In the genomic region with DNA sequence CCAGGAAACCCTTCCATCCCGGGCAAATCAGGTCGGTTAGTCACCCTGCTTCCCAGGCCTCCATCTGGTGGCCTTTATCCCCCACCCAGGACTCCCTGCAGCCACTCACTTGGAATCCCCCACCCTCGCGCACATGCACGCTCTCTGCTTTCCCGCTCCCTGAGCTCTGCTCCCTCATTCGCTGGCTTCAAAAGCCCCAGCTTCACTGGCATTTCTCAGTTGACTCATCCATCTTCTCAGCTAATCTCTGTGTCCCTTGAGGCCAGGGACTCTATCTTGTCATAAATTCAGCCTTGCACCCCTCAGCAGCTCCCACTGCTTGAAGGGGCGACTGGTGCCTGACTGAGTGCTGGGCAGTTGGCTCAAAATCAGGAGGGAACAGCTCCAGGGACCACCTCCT, we compare ENCODE assay signal across 1 cellular context.
TF ChIP-seq lines count a peak whose summit lies in the region.

No MANE protein-coding gene starts in this region.

TF ChIP-seq in HepG2, 621 proteins besides CTCF, POLR2A, EP300 and RAD21:
- TF ChIP-seq MAF1 (CRISPR knock-in tag; IDR thresholded peaks at IDR 0.05; ENCODE audit: borderline replicate concordance) (no peak), NR2F1 (CRISPR knock-in tag; IDR thresholded peaks at IDR 0.05) (no peak)
- TF ChIP-seq, protein P1, sequence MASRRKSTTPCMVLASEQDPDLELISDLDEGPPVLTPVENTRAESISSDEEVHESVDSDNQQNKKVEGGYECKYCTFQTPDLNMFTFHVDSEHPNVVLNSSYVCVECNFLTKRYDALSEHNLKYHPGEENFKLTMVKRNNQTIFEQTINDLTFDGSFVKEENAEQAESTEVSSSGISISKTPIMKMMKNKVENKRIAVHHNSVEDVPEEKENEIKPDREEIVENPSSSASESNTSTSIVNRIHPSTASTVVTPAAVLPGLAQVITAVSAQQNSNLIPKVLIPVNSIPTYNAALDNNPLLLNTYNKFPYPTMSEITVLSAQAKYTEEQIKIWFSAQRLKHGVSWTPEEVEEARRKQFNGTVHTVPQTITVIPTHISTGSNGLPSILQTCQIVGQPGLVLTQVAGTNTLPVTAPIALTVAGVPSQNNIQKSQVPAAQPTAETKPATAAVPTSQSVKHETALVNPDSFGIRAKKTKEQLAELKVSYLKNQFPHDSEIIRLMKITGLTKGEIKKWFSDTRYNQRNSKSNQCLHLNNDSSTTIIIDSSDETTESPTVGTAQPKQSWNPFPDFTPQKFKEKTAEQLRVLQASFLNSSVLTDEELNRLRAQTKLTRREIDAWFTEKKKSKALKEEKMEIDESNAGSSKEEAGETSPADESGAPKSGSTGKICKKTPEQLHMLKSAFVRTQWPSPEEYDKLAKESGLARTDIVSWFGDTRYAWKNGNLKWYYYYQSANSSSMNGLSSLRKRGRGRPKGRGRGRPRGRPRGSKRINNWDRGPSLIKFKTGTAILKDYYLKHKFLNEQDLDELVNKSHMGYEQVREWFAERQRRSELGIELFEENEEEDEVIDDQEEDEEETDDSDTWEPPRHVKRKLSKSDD (CRISPR knock-in tag; IDR thresholded peaks at IDR 0.05; ENCODE audit: low read depth) = no peak
- TF ChIP-seq, protein P2, sequence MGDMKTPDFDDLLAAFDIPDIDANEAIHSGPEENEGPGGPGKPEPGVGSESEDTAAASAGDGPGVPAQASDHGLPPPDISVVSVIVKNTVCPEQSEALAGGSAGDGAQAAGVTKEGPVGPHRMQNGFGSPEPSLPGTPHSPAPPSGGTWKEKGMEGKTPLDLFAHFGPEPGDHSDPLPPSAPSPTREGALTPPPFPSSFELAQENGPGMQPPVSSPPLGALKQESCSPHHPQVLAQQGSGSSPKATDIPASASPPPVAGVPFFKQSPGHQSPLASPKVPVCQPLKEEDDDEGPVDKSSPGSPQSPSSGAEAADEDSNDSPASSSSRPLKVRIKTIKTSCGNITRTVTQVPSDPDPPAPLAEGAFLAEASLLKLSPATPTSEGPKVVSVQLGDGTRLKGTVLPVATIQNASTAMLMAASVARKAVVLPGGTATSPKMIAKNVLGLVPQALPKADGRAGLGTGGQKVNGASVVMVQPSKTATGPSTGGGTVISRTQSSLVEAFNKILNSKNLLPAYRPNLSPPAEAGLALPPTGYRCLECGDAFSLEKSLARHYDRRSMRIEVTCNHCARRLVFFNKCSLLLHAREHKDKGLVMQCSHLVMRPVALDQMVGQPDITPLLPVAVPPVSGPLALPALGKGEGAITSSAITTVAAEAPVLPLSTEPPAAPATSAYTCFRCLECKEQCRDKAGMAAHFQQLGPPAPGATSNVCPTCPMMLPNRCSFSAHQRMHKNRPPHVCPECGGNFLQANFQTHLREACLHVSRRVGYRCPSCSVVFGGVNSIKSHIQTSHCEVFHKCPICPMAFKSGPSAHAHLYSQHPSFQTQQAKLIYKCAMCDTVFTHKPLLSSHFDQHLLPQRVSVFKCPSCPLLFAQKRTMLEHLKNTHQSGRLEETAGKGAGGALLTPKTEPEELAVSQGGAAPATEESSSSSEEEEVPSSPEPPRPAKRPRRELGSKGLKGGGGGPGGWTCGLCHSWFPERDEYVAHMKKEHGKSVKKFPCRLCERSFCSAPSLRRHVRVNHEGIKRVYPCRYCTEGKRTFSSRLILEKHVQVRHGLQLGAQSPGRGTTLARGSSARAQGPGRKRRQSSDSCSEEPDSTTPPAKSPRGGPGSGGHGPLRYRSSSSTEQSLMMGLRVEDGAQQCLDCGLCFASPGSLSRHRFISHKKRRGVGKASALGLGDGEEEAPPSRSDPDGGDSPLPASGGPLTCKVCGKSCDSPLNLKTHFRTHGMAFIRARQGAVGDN (CRISPR knock-in tag; IDR thresholded peaks at IDR 0.05) = 0 out of 2 replicates have a peak, but pooled peaks have one; percentile 16
